In the genomic region with DNA sequence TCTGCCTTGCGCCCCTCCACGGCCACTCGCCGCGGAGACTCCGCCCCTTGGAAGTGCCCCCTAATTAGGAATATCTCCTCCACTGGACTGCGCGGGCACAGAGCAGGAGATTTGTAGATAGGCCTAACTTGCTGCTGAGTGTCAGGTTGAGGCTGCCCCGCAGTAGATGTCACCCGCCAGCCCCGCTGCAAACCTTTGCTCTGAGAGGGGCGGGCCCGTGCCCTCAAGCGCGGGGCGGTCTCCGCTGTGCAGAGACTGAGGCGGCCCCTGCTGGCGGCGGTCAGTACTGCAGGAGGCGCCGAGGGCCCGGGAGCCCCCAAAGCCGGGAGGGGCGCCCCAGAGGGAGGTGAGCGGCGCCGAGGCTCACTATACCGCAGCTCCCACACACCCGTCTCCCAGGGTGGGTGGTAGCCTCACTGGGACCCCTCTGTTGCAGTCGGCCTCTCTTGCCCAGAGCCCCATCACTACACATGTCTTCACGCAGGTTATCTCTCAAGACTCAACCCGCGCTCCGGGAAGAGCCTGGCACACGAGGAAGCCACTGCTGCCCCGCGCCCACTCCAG, we compare ENCODE assay signal across 8 cellular contexts.
DNase-seq lines count a peak whose midpoint lies in the region; ATAC-seq and TF ChIP-seq lines count a peak whose summit lies in the region.

No MANE protein-coding gene starts in this region.

- peaks cover 27% of the 10 kb centered on the region for H3K27me3 Mint-ChIP-seq in dendritic cell treated with granulocyte-macrophage colony-stimulating factor and Interleukin-4, amounts not matched to agents 40 ng/mL and 50 ng/mL, for 4 days
- peaks cover 2% of the 10 kb centered on the region for H3K27me3 Mint-ChIP-seq in memory B cell

- TF ChIP-seq CTCF in GM12865 (IDR thresholded peaks at IDR 0.05; ENCODE audit: insufficient read depth, low read depth, low read length, missing control alignments): peak; percentile 95

- H3K36me3 Mint-ChIP-seq in dendritic cell treated with granulocyte-macrophage colony-stimulating factor and Interleukin-4, amounts not matched to agents 40 ng/mL and 50 ng/mL, for 4 days (ENCODE audit: low read depth): no peaks in the 10 kb centered on the region
- H3K36me3 Mint-ChIP-seq in memory B cell: no peaks in the 10 kb centered on the region

- no peaks in the 10 kb centered on the region for H3K9me3 Mint-ChIP-seq in dendritic cell treated with granulocyte-macrophage colony-stimulating factor and Interleukin-4, amounts not matched to agents 40 ng/mL and 50 ng/mL, for 4 days
- H3K9me3 Mint-ChIP-seq in memory B cell: no peaks in the 10 kb centered on the region

- peaks cover 42% of the 10 kb centered on the region for H3K4me1 Mint-ChIP-seq in dendritic cell treated with granulocyte-macrophage colony-stimulating factor and Interleukin-4, amounts not matched to agents 40 ng/mL and 50 ng/mL, for 4 days (ENCODE audit: low read depth)
- H3K4me1 Mint-ChIP-seq in memory B cell: peaks cover 11% of the 10 kb centered on the region

- peak overlapping the region; percentile 29 for H3K27ac Mint-ChIP-seq in dendritic cell treated with granulocyte-macrophage colony-stimulating factor and Interleukin-4, amounts not matched to agents 40 ng/mL and 50 ng/mL, for 4 days
- no peak overlapping the region for H3K27ac Mint-ChIP-seq in memory B cell

- no peak overlapping the region for H3K4me3 ChIP-seq in GM12865 (ENCODE audit: low read depth, low read length)

- H3K4me3 Mint-ChIP-seq in dendritic cell treated with granulocyte-macrophage colony-stimulating factor and Interleukin-4, amounts not matched to agents 40 ng/mL and 50 ng/mL, for 4 days: peak overlapping the region; percentile 66
- peak overlapping the region; percentile 69 for H3K4me3 Mint-ChIP-seq in memory B cell

- intact Hi-C loops in dendritic cell treated with granulocyte-macrophage colony-stimulating factor and Interleukin-4, amounts not matched to agents 40 ng/mL and 50 ng/mL, for 4 days (cut with micrococcal nuclease): loop anchor here (1.0 to 2.0 kb wide), 2 partner anchors 38 to 203 kb away; a partner anchor contains a TSS

- ATAC-seq in HG02798 (IDR thresholded peaks at IDR 0.05; ENCODE audit: poor library complexity, unreplicated experiment) (peak; percentile 62), memory B cell (ENCODE audit: low read depth) (peak; percentile 86)

- peak; percentile 81 for DNase-seq in GM12865 (ENCODE audit: low read depth)
- DNase-seq in NCI-H345 (lab: John Stamatoyannopoulos, UW): peak; percentile 68
- peak; percentile 88 for DNase-seq in activated CD4-positive, alpha-beta T cell treated with anti-CD3 and anti-CD28 coated beads, Interleukin-2, amount 50 U/mL, for 1 hour
- peak; percentile 95 to 100 for DNase-seq in memory B cell (ENCODE audit: low spot score in 2 of 2)
- peak; percentile 96 for DNase-seq in stimulated activated CD8-positive, alpha-beta memory T cell treated with anti-CD3 and anti-CD28 coated beads, Interleukin-15, amount 100 ng/mL, for 24 hours (ENCODE audit: low read depth)
- no peak for DNase-seq in GF-D8 (lab: John Stamatoyannopoulos, UW)
